ENCODE assay signal across 17 cellular contexts in the genomic region with DNA sequence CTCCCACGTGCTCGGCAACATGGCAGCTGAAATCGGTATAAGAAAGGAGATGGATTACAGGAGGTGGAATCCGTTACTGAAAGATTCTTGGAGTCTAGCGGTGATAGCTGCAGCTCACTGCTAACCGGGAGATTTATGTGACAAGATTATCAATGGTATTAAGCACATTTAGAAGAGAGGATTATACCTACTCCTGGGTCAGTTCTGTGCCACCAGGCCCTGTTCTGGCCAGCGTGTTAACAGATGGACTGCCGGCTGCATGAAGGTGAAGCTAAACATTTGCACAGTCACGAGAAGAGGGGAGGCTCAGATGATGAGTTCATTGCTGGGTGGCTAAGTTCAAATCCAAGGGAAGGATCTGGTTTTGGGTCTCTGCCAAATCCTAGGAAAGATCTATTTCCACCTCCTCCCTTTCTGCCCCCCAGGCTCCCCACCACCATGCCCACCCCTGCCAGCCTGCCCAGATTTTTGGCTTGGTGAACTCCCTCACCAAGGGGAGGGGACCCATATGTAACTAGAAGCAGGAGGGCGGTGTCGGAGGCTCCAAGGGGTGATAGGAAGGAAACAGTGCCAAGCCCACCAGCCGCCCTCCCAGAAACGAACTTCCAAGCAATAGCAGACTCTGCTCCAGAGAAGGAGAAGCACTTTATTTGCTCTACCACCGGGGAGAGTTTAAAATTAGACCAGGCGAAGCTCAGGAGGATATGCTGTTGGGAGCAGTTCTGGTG.
DNase-seq lines count a peak whose midpoint lies in the region; FAIRE-seq and TF ChIP-seq lines count a peak whose summit lies in the region.
"Had no signal": no experiment of that assay in that cellular context is flagged by ENCODE, and none has a peak within 500 bp of the region (broad histone marks: within the 10 kb centered on the region; RNA-seq: fewer than 3 reads in every experiment).

No MANE protein-coding gene starts in this region.

- peak; percentile 40 for FAIRE-seq in GM12891 (lab: Jason Lieb, UNC)

- H3K4me3 ChIP-seq in esophagus squamous epithelium (no peak overlapping the region), skeletal muscle tissue (ENCODE audit: low read length in 3 of 3) (no peak overlapping the region)
- H3K4me3 ChIP-seq: SK-N-MC, skin epidermis had no signal

- WGBS in esophagus squamous epithelium, 2 donors: 71 to 73% methylated on average over 14 of the region's 15 CpGs

- TF ChIP-seq CTCF in esophagus squamous epithelium (IDR thresholded peaks at IDR 0.05): no peak

- peak overlapping the region in 1 of 3 donors; percentile 16 for H3K9ac ChIP-seq in skeletal muscle tissue (ENCODE audit: low read depth in 1 of 3, low read length in 3 of 3)

- H3K27me3 ChIP-seq in esophagus squamous epithelium: no peaks in the 10 kb centered on the region
- H3K27me3 ChIP-seq in skeletal muscle tissue (ENCODE audit: control insufficient read depth in 3 of 3, insufficient read depth in 3 of 3, low read length in 3 of 3): no peaks in the 10 kb centered on the region

- H3K36me3 ChIP-seq in esophagus squamous epithelium (no peaks in the 10 kb centered on the region), skeletal muscle tissue (ENCODE audit: control insufficient read depth in 3 of 3, insufficient read depth in 3 of 3, low read length in 3 of 3) (no peaks in the 10 kb centered on the region)

- intact Hi-C loops in esophagus squamous epithelium (cut with DNase I): no loop called here

- H3K4me1 ChIP-seq in esophagus squamous epithelium (peaks cover 5 to 34% (median 12%) of the 10 kb centered on the region in 3 donors), skeletal muscle tissue (ENCODE audit: control insufficient read depth in 3 of 3, insufficient read depth in 3 of 3, low read length in 3 of 3) (peaks cover 41 to 51% (median 44%) of the 10 kb centered on the region in 3 donors)

- H3K9me3 ChIP-seq in esophagus squamous epithelium (no peaks in the 10 kb centered on the region), skeletal muscle tissue (ENCODE audit: control insufficient read depth in 3 of 3, low read length in 3 of 3) (no peaks in the 10 kb centered on the region)

- TF ChIP-seq POLR2A in GM12891 (IDR thresholded peaks at IDR 0.05; ENCODE audit: low read depth, low read length): no peak
- TF ChIP-seq POLR2A in esophagus squamous epithelium (IDR thresholded peaks at IDR 0.05): no peak

- peak overlapping the region; percentile 42 to 80 (median 76) for H3K27ac ChIP-seq in esophagus squamous epithelium
- H3K27ac ChIP-seq in skeletal muscle tissue (ENCODE audit: low read depth, low read length): peak overlapping the region; percentile 55
- H3K27ac ChIP-seq: SK-N-MC, skin epidermis had no signal

- DNase-seq in GM12891 (ENCODE audit: insufficient read length, low spot score) (no peak), NCI-H524 treated with DMSO at 0.1 percent for 48 hours (lab: John Stamatoyannopoulos, UW) (peak; percentile 95), esophagus squamous epithelium (lab: John Stamatoyannopoulos, UW) (no peak), activated T-cell treated with anti-CD3 and anti-CD28 coated beads for 4 hours (no peak), DMS53 (lab: John Stamatoyannopoulos, UW) (no peak), CD1c-positive myeloid dendritic cell (ENCODE audit: extremely low spot score) (no peak), kidney glomerular epithelial cell (lab: John Stamatoyannopoulos, UW) (no peak)
- DNase-seq: activated CD8-positive, alpha-beta T cell treated with anti-CD3 and anti-CD28 coated beads, Interleukin-2, amount 10 ng/mL, durations not matched to agents 7 days and 5 days; effector memory CD8-positive, alpha-beta T cell; foreskin melanocyte; Kasumi-1; mammary epithelial cell; NCI-H1930; stimulated activated naive CD8-positive, alpha-beta T cell treated with anti-CD3 and anti-CD28 coated beads, Interleukin-15, Interleukin-2, amounts not matched to agents 100 U/mL and 50 U/mL, for 24 hours had no signal

TF ChIP-seq in GM12891, 5 proteins besides CTCF, POLR2A, EP300 and RAD21:
- no peak for TF ChIP-seq PAX5 (IDR thresholded peaks at IDR 0.05; ENCODE audit: insufficient read depth, low read length, severe bottlenecking)
- no peak for TF ChIP-seq SPI1 (IDR thresholded peaks at IDR 0.05; ENCODE audit: low read depth, low read length)
- no peak for TF ChIP-seq POU2F2 (IDR thresholded peaks at IDR 0.05; ENCODE audit: low read depth, low read length)
- TF ChIP-seq TAF1 (IDR thresholded peaks at IDR 0.05; ENCODE audit: low read depth, low read length): no peak
- no peak for TF ChIP-seq POLR2AphosphoS5 (IDR thresholded peaks at IDR 0.05; ENCODE audit: low read depth, low read length)
